21 cellular contexts compared by ENCODE assay signal in the genomic region with DNA sequence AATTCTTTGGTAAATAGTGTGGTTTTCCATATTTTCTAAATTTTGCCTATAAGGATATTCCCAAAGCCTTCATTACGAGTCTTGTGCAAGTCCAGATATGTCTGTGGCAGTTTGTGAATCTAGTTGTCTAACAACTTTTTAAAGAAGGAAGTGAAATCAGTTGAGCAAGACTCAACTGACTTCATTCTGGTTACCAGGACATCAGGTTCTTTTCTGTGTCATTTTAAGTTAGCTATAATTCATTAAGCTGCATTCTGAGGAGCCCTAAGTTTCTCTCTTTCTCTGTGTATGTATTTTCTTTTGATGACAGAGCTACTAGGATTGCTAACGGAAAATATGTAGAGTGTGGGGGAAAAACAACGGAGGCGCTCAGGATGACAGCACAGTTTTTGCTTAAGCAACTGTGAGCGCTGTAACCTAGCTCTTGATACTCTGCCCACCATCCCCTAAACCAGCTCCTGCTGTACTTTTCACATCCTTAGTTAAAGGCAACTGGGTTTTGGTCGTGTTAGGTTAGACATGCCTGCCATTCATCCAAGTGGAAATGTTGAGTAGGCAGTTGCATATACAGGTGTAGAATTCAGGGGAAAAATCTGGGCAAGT.
DNase-seq lines count a peak whose midpoint lies in the region; ATAC-seq and TF ChIP-seq lines count a peak whose summit lies in the region.
"Had no signal": no experiment of that assay in that cellular context is flagged by ENCODE, and none has a peak within 500 bp of the region (broad histone marks: within the 10 kb centered on the region; RNA-seq: fewer than 3 reads in every experiment).

No MANE protein-coding gene starts in this region.

- TF ChIP-seq CTCF in epithelial cell of esophagus (IDR thresholded peaks at IDR 0.05; ENCODE audit: insufficient read depth, low read depth, low read length, missing control alignments) (no peak), neutrophil (IDR thresholded peaks at IDR 0.05) (no peak)

- peaks cover 26% of the 10 kb centered on the region for H3K36me3 ChIP-seq in neutrophil

- H3K27ac ChIP-seq in neutrophil: peak overlapping the region; percentile 94
- H3K27ac ChIP-seq: hepatocyte, WERI-Rb-1 had no signal

- ATAC-seq in GM21576 (IDR thresholded peaks at IDR 0.05; ENCODE audit: unreplicated experiment): no peak
- ATAC-seq in HG03097 (IDR thresholded peaks at IDR 0.05; ENCODE audit: low FRiP score, unreplicated experiment): no peak
- ATAC-seq: activated T-cell treated with anti-CD3 and anti-CD28 coated beads, Interleukin-2, amount 50 U/mL, for 72 hours had no signal

- H3K4me1 ChIP-seq in neutrophil (ENCODE audit: control insufficient read depth in 1 of 2, insufficient read depth in 1 of 2, low read depth in 1 of 2, low read length in 1 of 2): peaks cover 43 to 46% of the 10 kb centered on the region in 2 experiments

- DNase-seq in GF-D8 (lab: John Stamatoyannopoulos, UW) (peak; percentile 73), NOMO-1 (lab: John Stamatoyannopoulos, UW; ENCODE audit: unreplicated experiment in 2 of 2) (peak; percentile 80 to 99), epithelial cell of esophagus (ENCODE audit: low read depth) (peak; percentile 80), NCI-H1105 (lab: John Stamatoyannopoulos, UW) (no peak)
- DNase-seq in activated effector memory CD4-positive, alpha-beta T cell treated with anti-CD3 and anti-CD28 coated beads, Interleukin-2, amount 50 U/mL, for 16 hours: no peak
- DNase-seq: activated CD4-positive, alpha-beta memory T cell treated with anti-CD3 and anti-CD28 coated beads for 36 hours; activated naive CD8-positive, alpha-beta T cell treated with anti-CD3 and anti-CD28 coated beads for 36 hours; activated T-cell treated with anti-CD3 and anti-CD28 coated beads, Interleukin-2, amount 50 U/mL, for 72 hours; central memory CD4-positive, alpha-beta T cell; effector CD4-positive, alpha-beta T cell; midbrain; NCI-H1417; NCI-H82; right cardiac atrium; stimulated activated CD4-positive, alpha-beta T cell treated with anti-CD3 and anti-CD28 coated beads, Interleukin-1b, Interleukin-23, amount 100 ng/mL, for 48 hours; stomach; WERI-Rb-1 had no signal

- H3K4me3 ChIP-seq in epithelial cell of esophagus (ENCODE audit: low read length) (no peak overlapping the region), neutrophil (ENCODE audit: low read depth in 1 of 2, low read length in 1 of 2) (peak overlapping the region; percentile 41 to 47)
- H3K4me3 ChIP-seq: hepatocyte, stomach had no signal

- no peaks in the 10 kb centered on the region for H3K27me3 ChIP-seq in neutrophil
- H3K27me3 ChIP-seq: hepatocyte, stomach had no signal

- no peaks in the 10 kb centered on the region for H3K9me3 ChIP-seq in neutrophil
- H3K9me3 ChIP-seq: stomach had no signal

Comparison
In these comparisons a context has a peak if more than half of its experiments do, and no peak if none do; other contexts are left out.
1. DNase-seq: peak in GF-D8 (single experiment), NOMO-1 (2 of 2) and epithelial cell of esophagus (single experiment); none in activated effector memory CD4-positive, alpha-beta T cell treated with anti-CD3 and anti-CD28 coated beads, Interleukin-2, amount 50 U/mL, for 16 hours (single experiment) and NCI-H1105 (single experiment).